In the genomic region with DNA sequence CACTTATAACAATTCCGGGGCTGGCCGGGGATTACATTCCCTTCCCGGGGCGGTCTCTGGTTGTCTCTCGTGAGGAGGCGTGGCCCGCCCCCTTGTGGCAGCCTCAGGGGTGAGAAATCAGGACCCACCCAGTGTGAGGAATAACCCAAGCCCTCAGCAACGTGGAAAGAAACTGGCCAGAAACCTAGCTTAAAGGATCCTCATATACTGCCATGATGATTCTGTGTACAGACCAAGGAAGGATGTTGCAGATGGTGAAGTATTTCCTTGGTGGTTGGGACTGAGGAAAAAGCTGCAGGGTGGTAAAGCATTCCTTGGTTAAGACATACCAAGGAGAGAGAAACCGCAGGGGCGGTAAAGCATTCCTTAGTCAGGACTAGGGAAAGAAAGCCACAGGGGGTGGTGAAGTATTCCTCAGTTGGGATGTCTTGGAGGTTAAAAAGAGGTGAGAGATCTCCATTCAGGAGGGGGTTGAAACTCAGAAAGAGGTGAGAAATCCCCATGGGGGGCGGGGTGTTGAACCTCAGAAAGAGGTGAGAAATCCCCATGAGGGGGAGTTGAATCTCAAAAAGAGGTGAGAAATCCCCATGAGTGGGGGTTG, we compare ENCODE assay signal across 9 cellular contexts.
DNase-seq lines count a peak whose midpoint lies in the region; ATAC-seq and TF ChIP-seq lines count a peak whose summit lies in the region.
"Had no signal": no experiment of that assay in that cellular context is flagged by ENCODE, and none has a peak within 500 bp of the region (broad histone marks: within the 10 kb centered on the region; RNA-seq: fewer than 3 reads in every experiment).

No MANE protein-coding gene starts in this region.

- no peaks in the 10 kb centered on the region for H3K4me1 Mint-ChIP-seq in activated naive CD4-positive, alpha-beta T cell treated with anti-CD3 and anti-CD28 coated beads, Interleukin-2, amount 10 ng/mL, durations not matched to agents 7 days and 5 days
- H3K4me1 Mint-ChIP-seq in stimulated activated naive CD8-positive, alpha-beta T cell treated with anti-CD3 and anti-CD28 coated beads, Interleukin-15, amount 100 ng/mL, for 72 hours, result peaks cover 21% of the 10 kb centered on the region
- H3K4me1 Mint-ChIP-seq in CD4-positive, alpha-beta T cell (ENCODE audit: low read depth), result peaks cover 4% of the 10 kb centered on the region

- no peaks in the 10 kb centered on the region for H3K27me3 Mint-ChIP-seq in activated naive CD4-positive, alpha-beta T cell treated with anti-CD3 and anti-CD28 coated beads, Interleukin-2, amount 10 ng/mL, durations not matched to agents 7 days and 5 days
- H3K27me3 Mint-ChIP-seq in stimulated activated naive CD8-positive, alpha-beta T cell treated with anti-CD3 and anti-CD28 coated beads, Interleukin-15, amount 100 ng/mL, for 72 hours, result no peaks in the 10 kb centered on the region
- no peaks in the 10 kb centered on the region for H3K27me3 Mint-ChIP-seq in CD4-positive, alpha-beta T cell

- POLR2A ChIA-PET in CD4-positive, alpha-beta T cell (lab: Charles Lee), result no interaction called here

- intact Hi-C loops in CD4-positive, alpha-beta T cell (cut with DNase I, micrococcal nuclease), result no loop called here

- no peaks in the 10 kb centered on the region for H3K9me3 Mint-ChIP-seq in activated naive CD4-positive, alpha-beta T cell treated with anti-CD3 and anti-CD28 coated beads, Interleukin-2, amount 10 ng/mL, durations not matched to agents 7 days and 5 days
- H3K9me3 Mint-ChIP-seq in stimulated activated naive CD8-positive, alpha-beta T cell treated with anti-CD3 and anti-CD28 coated beads, Interleukin-15, amount 100 ng/mL, for 72 hours, result no peaks in the 10 kb centered on the region
- H3K9me3 Mint-ChIP-seq in CD4-positive, alpha-beta T cell, result no peaks in the 10 kb centered on the region

- H3K27ac Mint-ChIP-seq in activated naive CD4-positive, alpha-beta T cell treated with anti-CD3 and anti-CD28 coated beads, Interleukin-2, amount 10 ng/mL, durations not matched to agents 7 days and 5 days, result no peak overlapping the region
- peak overlapping the region; percentile 81 to 90 for H3K27ac Mint-ChIP-seq in stimulated activated naive CD8-positive, alpha-beta T cell treated with anti-CD3 and anti-CD28 coated beads, Interleukin-15, amount 100 ng/mL, for 72 hours
- no peak overlapping the region for H3K27ac Mint-ChIP-seq in CD4-positive, alpha-beta T cell

- H3K4me3 Mint-ChIP-seq in activated naive CD4-positive, alpha-beta T cell treated with anti-CD3 and anti-CD28 coated beads, Interleukin-2, amount 10 ng/mL, durations not matched to agents 7 days and 5 days, result no peak overlapping the region
- peak overlapping the region; percentile 54 to 62 for H3K4me3 Mint-ChIP-seq in stimulated activated naive CD8-positive, alpha-beta T cell treated with anti-CD3 and anti-CD28 coated beads, Interleukin-15, amount 100 ng/mL, for 72 hours
- H3K4me3 Mint-ChIP-seq in CD4-positive, alpha-beta T cell, result no peak overlapping the region

- 0 out of 2 replicates have a peak, but pooled peaks have one; percentile 5 for TF ChIP-seq CTCF in VCaP (conservative IDR thresholded peaks at IDR 0.05)
- no peak for TF ChIP-seq CTCF in CD4-positive, alpha-beta T cell (IDR thresholded peaks at IDR 0.05)

- peak; percentile 66 for ATAC-seq in stimulated activated naive CD8-positive, alpha-beta T cell treated with anti-CD3 and anti-CD28 coated beads, Interleukin-15, amount 100 ng/mL, for 72 hours
- ATAC-seq in CD4-positive, alpha-beta T cell (ENCODE audit: poor library complexity), result no peak
- no peak for ATAC-seq in HG02588 (IDR thresholded peaks at IDR 0.05; ENCODE audit: unreplicated experiment)

- peak; percentile 27 for DNase-seq in activated naive CD4-positive, alpha-beta T cell treated with Interleukin-2 at 50 U/mL for 16 hours
- DNase-seq in activated naive CD4-positive, alpha-beta T cell treated with anti-CD3 and anti-CD28 coated beads, Interleukin-2, amount 10 ng/mL, durations not matched to agents 7 days and 5 days, result no peak
- peak; percentile 38 for DNase-seq in iPS-NIHi11 (ENCODE audit: low spot score)
- peak in 1 of 2 donors; percentile 38 for DNase-seq in stimulated activated naive CD8-positive, alpha-beta T cell treated with anti-CD3 and anti-CD28 coated beads, Interleukin-15, amount 100 ng/mL, for 72 hours
- no peak for DNase-seq in CD4-positive, alpha-beta T cell
- DNase-seq in Ammon's horn (ENCODE audit: low spot score), result no peak
- DNase-seq: GDM1 had no signal

- no peaks in the 10 kb centered on the region for H3K27me3 ChIP-seq in CD4-positive, alpha-beta T cell (ENCODE audit: control insufficient read depth, insufficient read depth, low read length)

- CTCF ChIA-PET in activated naive CD4-positive, alpha-beta T cell treated with anti-CD3 and anti-CD28 coated beads, Interleukin-2, amount 10 ng/mL, durations not matched to agents 7 days and 5 days (lab: Charles Lee), result no interaction called here
- CTCF ChIA-PET in CD4-positive, alpha-beta T cell (lab: Charles Lee), result no interaction called here

- H3K9me3 ChIP-seq in CD4-positive, alpha-beta T cell (ENCODE audit: control insufficient read depth, low read length), result no peaks in the 10 kb centered on the region

- H3K27ac ChIP-seq in VCaP, result no peak overlapping the region
- H3K27ac ChIP-seq in CD4-positive, alpha-beta T cell (ENCODE audit: low read depth, low read length), result no peak overlapping the region

- peaks cover 5% of the 10 kb centered on the region for H3K36me3 Mint-ChIP-seq in activated naive CD4-positive, alpha-beta T cell treated with anti-CD3 and anti-CD28 coated beads, Interleukin-2, amount 10 ng/mL, durations not matched to agents 7 days and 5 days
- H3K36me3 Mint-ChIP-seq in CD4-positive, alpha-beta T cell (ENCODE audit: low read depth), result peaks cover 42% of the 10 kb centered on the region

Comparison
In these comparisons a context has a peak if more than half of its experiments do, and no peak if none do; other contexts are left out.
1. DNase-seq: peak in activated naive CD4-positive, alpha-beta T cell treated with Interleukin-2 at 50 U/mL for 16 hours (single experiment) and iPS-NIHi11 (single experiment); none in activated naive CD4-positive, alpha-beta T cell treated with anti-CD3 and anti-CD28 coated beads, Interleukin-2, amount 10 ng/mL, durations not matched to agents 7 days and 5 days (single experiment), CD4-positive, alpha-beta T cell (0 of 10) and Ammon's horn (single experiment).
2. H3K27ac Mint-ChIP-seq: peak in stimulated activated naive CD8-positive, alpha-beta T cell treated with anti-CD3 and anti-CD28 coated beads, Interleukin-15, amount 100 ng/mL, for 72 hours (2 of 2); none in activated naive CD4-positive, alpha-beta T cell treated with anti-CD3 and anti-CD28 coated beads, Interleukin-2, amount 10 ng/mL, durations not matched to agents 7 days and 5 days (single experiment) and CD4-positive, alpha-beta T cell (single experiment).
3. H3K4me3 Mint-ChIP-seq: peak in stimulated activated naive CD8-positive, alpha-beta T cell treated with anti-CD3 and anti-CD28 coated beads, Interleukin-15, amount 100 ng/mL, for 72 hours (2 of 2); none in activated naive CD4-positive, alpha-beta T cell treated with anti-CD3 and anti-CD28 coated beads, Interleukin-2, amount 10 ng/mL, durations not matched to agents 7 days and 5 days (single experiment) and CD4-positive, alpha-beta T cell (single experiment).